Comparison of ENCODE assay signal across 8 cellular contexts in genomic region chr9:125407974-125408900, GRCh38.
DNase-seq lines count a peak whose midpoint lies in the region; ATAC-seq, FAIRE-seq and TF ChIP-seq lines count a peak whose summit lies in the region.

No MANE protein-coding gene starts in this region.

- dilution Hi-C loops in endothelial cell of umbilical vein (cut with MboI; ENCODE audit: extremely low pct_ligation_motif_present, low sequenced_read_pairs): no loop called here

- H3K4me2 ChIP-seq in endothelial cell of umbilical vein (ENCODE audit: insufficient read depth, low read length): peak overlapping the region; percentile 53

- peak overlapping the region; percentile 62 for H2AFZ ChIP-seq in endothelial cell of umbilical vein (ENCODE audit: low read depth, low read length)

- peak overlapping the region; percentile 93 for H3K9ac ChIP-seq in endothelial cell of umbilical vein (replicated peaks; ENCODE audit: extremely low read depth, insufficient read depth, low read length)

- peak; percentile 79 for FAIRE-seq in endothelial cell of umbilical vein (lab: Jason Lieb, UNC)

- BruUV-seq in endothelial cell of umbilical vein (replicated peaks; lab: Mats Ljungman, UMichigan): TSS peak; percentile 55

- no peaks in the 10 kb centered on the region for H4K20me1 ChIP-seq in endothelial cell of umbilical vein (replicated peaks; ENCODE audit: control insufficient read depth, extremely low read depth, insufficient read depth, low read length)

- peaks cover 3% of the 10 kb centered on the region for H3K4me1 ChIP-seq in endothelial cell of umbilical vein (ENCODE audit: control insufficient read depth, extremely low read depth, insufficient read depth, low read length)

- CTCF ChIA-PET in endothelial cell of umbilical vein (lab: Charles Lee): interaction anchor here (0.6 to 2.7 kb wide), 59 partner anchors 9 to 1091 kb away, joined by 3 to 35 read pairs (median 4); partner anchors contain the start of gene MVB12B

- TF ChIP-seq CTCF in GM12872 (IDR thresholded peaks at IDR 0.05; ENCODE audit: insufficient read depth, low read depth, low read length): peak; percentile 85
- TF ChIP-seq CTCF in endothelial cell of umbilical vein (IDR thresholded peaks at IDR 0.05; ENCODE audit: extremely low read depth in 1 of 2, insufficient read depth in 1 of 2, low read depth in 1 of 2, low read length in 2 of 2): peak; percentile 82 to 93

- no peaks in the 10 kb centered on the region for H3K9me1 ChIP-seq in endothelial cell of umbilical vein (replicated peaks; ENCODE audit: control insufficient read depth, extremely low read depth, insufficient read depth, low read length)

- H3K4me3 ChIP-seq in endothelial cell of umbilical vein (replicated peaks in 1 of 3; ENCODE audit: insufficient read depth in 1 of 3, low read depth in 1 of 3, low read length in 3 of 3): peak overlapping the region; percentile 39 to 62 (median 40)

- H3K79me2 ChIP-seq in endothelial cell of umbilical vein (ENCODE audit: control insufficient read depth, insufficient read depth, low read length): no peaks in the 10 kb centered on the region

- peak; percentile 15 for DNase-seq in NCI-H82 treated with DMSO at 0.1 percent for 48 hours (lab: John Stamatoyannopoulos, UW; ENCODE audit: unreplicated experiment)
- DNase-seq in activated CD8-positive, alpha-beta memory T cell treated with anti-CD3 and anti-CD28 coated beads, Interleukin-2, amount 50 U/mL, for 1 hour (ENCODE audit: extremely low read depth): peak; percentile 21
- peak; percentile 61 for DNase-seq in endothelial cell of umbilical vein (ENCODE audit: low read depth, low spot score)
- peak; percentile 61 for DNase-seq in midbrain (lab: John Stamatoyannopoulos, UW)
- DNase-seq in stimulated activated CD8-positive, alpha-beta memory T cell treated with anti-CD3 and anti-CD28 coated beads, Interleukin-15, amount 100 ng/mL, for 4 hours (ENCODE audit: low read depth in 2 of 2): peak; percentile 45 to 46

- no peaks in the 10 kb centered on the region for H3K27me3 ChIP-seq in endothelial cell of umbilical vein (ENCODE audit: control insufficient read depth in 2 of 2, insufficient read depth in 2 of 2, low read length in 2 of 2)

- TF ChIP-seq POLR2A in endothelial cell of umbilical vein (IDR thresholded peaks at IDR 0.05; ENCODE audit: low read depth, low read length): no peak

- POLR2A ChIA-PET in endothelial cell of umbilical vein (lab: Charles Lee): interaction anchor here (0.6 to 0.7 kb wide), 2 partner anchors 298 to 983 kb away, joined by 4 to 5 read pairs; no protein-coding TSS in a partner anchor

- H3K9me3 ChIP-seq in endothelial cell of umbilical vein (replicated peaks; ENCODE audit: control insufficient read depth, insufficient read depth, low read length): no peaks in the 10 kb centered on the region

- intact Hi-C loops in endothelial cell of umbilical vein (cut with micrococcal nuclease): loop anchor here (1.0 to 10.0 kb wide), 8 partner anchors 151 to 1084 kb away; partner anchors contain the start of gene PBX3

- peak overlapping the region; percentile 66 for H3K27ac ChIP-seq in endothelial cell of umbilical vein (ENCODE audit: insufficient read depth, low read depth, low read length)

- no peaks in the 10 kb centered on the region for H3K36me3 ChIP-seq in endothelial cell of umbilical vein (ENCODE audit: control insufficient read depth in 2 of 2, extremely low read depth in 1 of 2, insufficient read depth in 2 of 2, low read length in 2 of 2)

- ATAC-seq in HG03280 (IDR thresholded peaks at IDR 0.05; ENCODE audit: unreplicated experiment): peak; percentile 48
- ATAC-seq in HG02970 (IDR thresholded peaks at IDR 0.05; ENCODE audit: low FRiP score, unreplicated experiment): no peak

TF ChIP-seq in endothelial cell of umbilical vein, 7 proteins besides CTCF, POLR2A, EP300 and RAD21:
- TF ChIP-seq MYC (IDR thresholded peaks at IDR 0.05; ENCODE audit: low read depth, low read length): peak; percentile 14
- TF ChIP-seq EZH2 (IDR thresholded peaks at IDR 0.05; ENCODE audit: borderline replicate concordance, low read depth, low read length, severe bottlenecking): no peak
